Comparison of ENCODE assay signal across 8 cellular contexts in genomic region chr1:116667577-116668105, GRCh38. TPM values are rescaled to one million over a fixed set of nuclear protein-coding genes. Genes with fewer than 3 reads are reported as not detected.
A peak's percentile ranks its signal among the peaks of the same experiment; 100 is the strongest.
DNase-seq lines count a peak whose midpoint lies in the region; FAIRE-seq and TF ChIP-seq lines count a peak whose summit lies in the region.

Gene IGSF3, minus strand, starts transcription at chr1:116667733. Its CDS starts 1,407 bp downstream, at chr1:116666326.

- peak within 1 kb of the TSS; percentile 94 for H3K4me2 ChIP-seq in astrocyte (ENCODE audit: low read length)

- peaks cover 2% of the 10 kb centered on the region for H3K36me3 Mint-ChIP-seq in astrocyte (ENCODE audit: low read depth, unreplicated experiment)

- DNase-seq in NCI-H2107 treated with DMSO at 0.1 percent for 48 hours (lab: John Stamatoyannopoulos, UW; ENCODE audit: unreplicated experiment) (peak; percentile 34), NCI-H2107 (lab: John Stamatoyannopoulos, UW) (no peak), LNCaP clone FGC (ENCODE audit: low read depth) (no peak), SW480 (ENCODE audit: low spot score) (peak; percentile 62), astrocyte (ENCODE audit: low read depth) (no peak), skeletal muscle cell (ENCODE audit: low read depth) (no peak), superior temporal gyrus (ENCODE audit: extremely low spot score) (no peak)

- TF ChIP-seq CTCF in LNCaP clone FGC (IDR thresholded peaks at IDR 0.05; ENCODE audit: control insufficient read depth, extremely low read depth, insufficient read depth) (no peak), astrocyte (IDR thresholded peaks at IDR 0.05; ENCODE audit: insufficient read depth, low read depth, low read length) (no peak)

- no peaks in the 10 kb centered on the region for H3K79me2 ChIP-seq in astrocyte (ENCODE audit: insufficient read depth, low read length)

- H3K36me3 ChIP-seq in astrocyte (ENCODE audit: insufficient read depth, low read length), result no peaks in the 10 kb centered on the region

- H3K4me3 ChIP-seq in LNCaP clone FGC (ENCODE audit: low read depth, low read length) (peak within 1 kb of the TSS; percentile 65), astrocyte (ENCODE audit: insufficient read depth, low read depth, low read length) (peak within 1 kb of the TSS; percentile 62), iPS-11a (ENCODE audit: low read depth, low read length) (peak within 1 kb of the TSS; percentile 59), skeletal muscle cell (ENCODE audit: low read depth, low read length) (peak within 1 kb of the TSS; percentile 59)

- H2AFZ ChIP-seq in astrocyte (ENCODE audit: low read depth, low read length), result peak within 1 kb of the TSS; percentile 78

- H3K4me3 Mint-ChIP-seq in astrocyte (ENCODE audit: unreplicated experiment), result peak within 1 kb of the TSS; percentile 87

- H3K9me3 ChIP-seq in astrocyte (ENCODE audit: insufficient read depth, low read depth, low read length), result no peaks in the 10 kb centered on the region

- H3K9me3 Mint-ChIP-seq in astrocyte (ENCODE audit: unreplicated experiment), result peaks cover 2% of the 10 kb centered on the region

- peak within 1 kb of the TSS; percentile 64 for H3K9ac ChIP-seq in astrocyte (ENCODE audit: low read length)

- peak within 1 kb of the TSS; percentile 31 for H3K27ac Mint-ChIP-seq in astrocyte (ENCODE audit: unreplicated experiment)

- peaks cover 1% of the 10 kb centered on the region for H3K4me1 Mint-ChIP-seq in astrocyte (ENCODE audit: low read depth, unreplicated experiment)

- H3K27me3 Mint-ChIP-seq in astrocyte (ENCODE audit: low read depth, unreplicated experiment), result peaks cover 41% of the 10 kb centered on the region

- H3K27me3 ChIP-seq in astrocyte (ENCODE audit: insufficient read depth, low read length), result peaks cover 28% of the 10 kb centered on the region

- H4K20me1 ChIP-seq in astrocyte (ENCODE audit: insufficient read depth, low read length), result no peaks in the 10 kb centered on the region

- no peak within 1 kb of the TSS for H3K27ac ChIP-seq in astrocyte (ENCODE audit: low read depth, low read length)

- FAIRE-seq in astrocyte (lab: Jason Lieb, UNC), result no peak

- peaks cover 7% of the 10 kb centered on the region for H3K4me1 ChIP-seq in astrocyte (ENCODE audit: insufficient read depth, low read length)

RNA-seq across cellular contexts. Expression of gene IGSF3, which starts in this region (rescaled TPM):
- 11.7 and 12.7 TPM in 2 replicates for total RNA-seq in astrocyte

Comparison
In these comparisons a context has a peak if more than half of its experiments do, and no peak if none do; other contexts are left out.
1. DNase-seq: peak in NCI-H2107 treated with DMSO at 0.1 percent for 48 hours (single experiment) and SW480 (single experiment); none in NCI-H2107 (single experiment), LNCaP clone FGC (single experiment), astrocyte (single experiment), skeletal muscle cell (single experiment) and superior temporal gyrus (single experiment).
2. Peak in every context shown above with its lines, with median percentiles within 50 percentile points of each other: H3K4me3 ChIP-seq.